ENCODE assay signal across 1 cellular context in genomic region chr7:74464931-74465906, GRCh38.
TF ChIP-seq lines count a peak whose summit lies in the region.

No MANE protein-coding gene starts in this region.

TF ChIP-seq in K562, 482 proteins besides CTCF, POLR2A, EP300 and RAD21 (continued from another document):
- TF ChIP-seq, protein P1, sequence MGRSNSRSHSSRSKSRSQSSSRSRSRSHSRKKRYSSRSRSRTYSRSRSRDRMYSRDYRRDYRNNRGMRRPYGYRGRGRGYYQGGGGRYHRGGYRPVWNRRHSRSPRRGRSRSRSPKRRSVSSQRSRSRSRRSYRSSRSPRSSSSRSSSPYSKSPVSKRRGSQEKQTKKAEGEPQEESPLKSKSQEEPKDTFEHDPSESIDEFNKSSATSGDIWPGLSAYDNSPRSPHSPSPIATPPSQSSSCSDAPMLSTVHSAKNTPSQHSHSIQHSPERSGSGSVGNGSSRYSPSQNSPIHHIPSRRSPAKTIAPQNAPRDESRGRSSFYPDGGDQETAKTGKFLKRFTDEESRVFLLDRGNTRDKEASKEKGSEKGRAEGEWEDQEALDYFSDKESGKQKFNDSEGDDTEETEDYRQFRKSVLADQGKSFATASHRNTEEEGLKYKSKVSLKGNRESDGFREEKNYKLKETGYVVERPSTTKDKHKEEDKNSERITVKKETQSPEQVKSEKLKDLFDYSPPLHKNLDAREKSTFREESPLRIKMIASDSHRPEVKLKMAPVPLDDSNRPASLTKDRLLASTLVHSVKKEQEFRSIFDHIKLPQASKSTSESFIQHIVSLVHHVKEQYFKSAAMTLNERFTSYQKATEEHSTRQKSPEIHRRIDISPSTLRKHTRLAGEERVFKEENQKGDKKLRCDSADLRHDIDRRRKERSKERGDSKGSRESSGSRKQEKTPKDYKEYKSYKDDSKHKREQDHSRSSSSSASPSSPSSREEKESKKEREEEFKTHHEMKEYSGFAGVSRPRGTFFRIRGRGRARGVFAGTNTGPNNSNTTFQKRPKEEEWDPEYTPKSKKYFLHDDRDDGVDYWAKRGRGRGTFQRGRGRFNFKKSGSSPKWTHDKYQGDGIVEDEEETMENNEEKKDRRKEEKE (IDR thresholded peaks at IDR 0.05; ENCODE audit: borderline replicate concordance in 1 of 2, control insufficient read depth in 1 of 2, low read depth in 2 of 2, low read length in 1 of 2): no peak
- no peak for TF ChIP-seq ZNF639 (CRISPR knock-in tag; conservative IDR thresholded peaks at IDR 0.05 in 1 of 2, IDR thresholded peaks at IDR 0.05 in 1 of 2)
- TF ChIP-seq RB1 (IDR thresholded peaks at IDR 0.05; ENCODE audit: low read depth): no peak
- 0 out of 2 replicates have a peak, but pooled peaks have one; percentile 45 for TF ChIP-seq BCOR (IDR thresholded peaks at IDR 0.05)
- TF ChIP-seq ZNF143 (CRISPR knock-in tag; IDR thresholded peaks at IDR 0.05): no peak
- peak; percentile 33; the same call in 1 of the 2 replicates for TF ChIP-seq ADNP (tag; IDR thresholded peaks at IDR 0.05)
- TF ChIP-seq, protein P2, sequence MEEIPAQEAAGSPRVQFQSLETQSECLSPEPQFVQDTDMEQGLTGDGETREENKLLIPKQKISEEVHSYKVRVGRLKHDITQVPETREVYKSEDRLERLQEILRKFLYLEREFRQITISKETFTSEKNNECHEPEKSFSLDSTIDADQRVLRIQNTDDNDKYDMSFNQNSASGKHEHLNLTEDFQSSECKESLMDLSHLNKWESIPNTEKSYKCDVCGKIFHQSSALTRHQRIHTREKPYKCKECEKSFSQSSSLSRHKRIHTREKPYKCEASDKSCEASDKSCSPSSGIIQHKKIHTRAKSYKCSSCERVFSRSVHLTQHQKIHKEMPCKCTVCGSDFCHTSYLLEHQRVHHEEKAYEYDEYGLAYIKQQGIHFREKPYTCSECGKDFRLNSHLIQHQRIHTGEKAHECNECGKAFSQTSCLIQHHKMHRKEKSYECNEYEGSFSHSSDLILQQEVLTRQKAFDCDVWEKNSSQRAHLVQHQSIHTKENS (CRISPR knock-in tag; IDR thresholded peaks at IDR 0.05): no peak
- no peak for TF ChIP-seq COPS2 (conservative IDR thresholded peaks at IDR 0.05)
- no peak for TF ChIP-seq ZKSCAN1 (IDR thresholded peaks at IDR 0.05; ENCODE audit: low read depth, low read length)
- TF ChIP-seq, protein P3, sequence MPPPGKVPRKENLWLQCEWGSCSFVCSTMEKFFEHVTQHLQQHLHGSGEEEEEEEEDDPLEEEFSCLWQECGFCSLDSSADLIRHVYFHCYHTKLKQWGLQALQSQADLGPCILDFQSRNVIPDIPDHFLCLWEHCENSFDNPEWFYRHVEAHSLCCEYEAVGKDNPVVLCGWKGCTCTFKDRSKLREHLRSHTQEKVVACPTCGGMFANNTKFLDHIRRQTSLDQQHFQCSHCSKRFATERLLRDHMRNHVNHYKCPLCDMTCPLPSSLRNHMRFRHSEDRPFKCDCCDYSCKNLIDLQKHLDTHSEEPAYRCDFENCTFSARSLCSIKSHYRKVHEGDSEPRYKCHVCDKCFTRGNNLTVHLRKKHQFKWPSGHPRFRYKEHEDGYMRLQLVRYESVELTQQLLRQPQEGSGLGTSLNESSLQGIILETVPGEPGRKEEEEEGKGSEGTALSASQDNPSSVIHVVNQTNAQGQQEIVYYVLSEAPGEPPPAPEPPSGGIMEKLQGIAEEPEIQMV (tag; conservative IDR thresholded peaks at IDR 0.05; ENCODE audit: low read depth): no peak
- TF ChIP-seq RBM25 (IDR thresholded peaks at IDR 0.05; ENCODE audit: low read depth, low read length, severe bottlenecking): peak; percentile 69
- TF ChIP-seq ZBTB2 (IDR thresholded peaks at IDR 0.05): no peak
